Comparison of ENCODE assay signal across 23 cellular contexts in genomic region chr21:32626633-32627196, GRCh38. TPM values are rescaled to one million over a fixed set of nuclear protein-coding genes. Genes with fewer than 3 reads are reported as not detected.
DNase-seq lines count a peak whose midpoint lies in the region; ATAC-seq and TF ChIP-seq lines count a peak whose summit lies in the region.
"Had no signal": no experiment of that assay in that cellular context is flagged by ENCODE, and none has a peak within 500 bp of the region (broad histone marks: within the 10 kb centered on the region; RNA-seq: fewer than 3 reads in every experiment).

No MANE protein-coding gene starts in this region.

- DNase-seq in SK-N-SH (no peak), RPMI7951 (ENCODE audit: low read depth) (peak; percentile 63), fibroblast of gingiva (ENCODE audit: low read depth) (peak; percentile 82), GM13976 (ENCODE audit: low spot score) (no peak), anterior cingulate cortex (lab: John Stamatoyannopoulos, UW) (no peak)
- DNase-seq: activated CD4-positive, alpha-beta T cell treated with anti-CD3 and anti-CD28 coated beads, Interleukin-2, amount 50 U/mL, for 1 hour; activated CD8-positive, alpha-beta memory T cell treated with anti-CD3 and anti-CD28 coated beads, Interleukin-2, amount 50 U/mL, for 48 hours; activated effector memory CD4-positive, alpha-beta T cell treated with anti-CD3 and anti-CD28 coated beads, Interleukin-2, amount 50 U/mL, for 16 hours; cerebellar nuclear complex; effector memory CD8-positive, alpha-beta T cell; hypothalamus; kidney; naive thymus-derived CD8-positive, alpha-beta T cell; NCI-H1092 treated with DMSO at 0.1 percent for 48 hours; NCI-H526; stimulated activated CD4-positive, alpha-beta T cell treated with anti-CD3 and anti-CD28 coated beads, Interleukin-2, amount 100 ng/mL, for 48 hours; stimulated activated naive CD8-positive, alpha-beta T cell treated with anti-CD3 and anti-CD28 coated beads, Interleukin-15, amount 100 ng/mL, for 72 hours had no signal

- no peak overlapping the region for H3K9ac ChIP-seq in SK-N-SH

- no peaks in the 10 kb centered on the region for H3F3A ChIP-seq in SK-N-SH (replicated peaks; ENCODE audit: insufficient read depth)

- H3K36me3 ChIP-seq in SK-N-SH (replicated peaks in 1 of 2; ENCODE audit: control insufficient read depth in 1 of 2, insufficient read depth in 2 of 2, low read length in 1 of 2) = peaks cover 10 to 21% of the 10 kb centered on the region in 2 experiments

- no peak overlapping the region for H3K27ac ChIP-seq in SK-N-SH (ENCODE audit: low read depth in 2 of 2, low read length in 1 of 2)
- H3K27ac ChIP-seq: 22Rv1, foreskin keratinocyte, skin epidermis had no signal

- H2AFZ ChIP-seq in SK-N-SH (ENCODE audit: low read depth) = no peak overlapping the region

- TF ChIP-seq CTCF in SK-N-SH (IDR thresholded peaks at IDR 0.05) = no peak
- TF ChIP-seq CTCF in GM13976 (IDR thresholded peaks at IDR 0.05; ENCODE audit: borderline replicate concordance, control extremely low read depth, extremely low read depth, insufficient read depth, missing control alignments) = no peak

- H3K79me2 ChIP-seq in SK-N-SH (ENCODE audit: insufficient read depth) = no peaks in the 10 kb centered on the region

- no peak for TF ChIP-seq EP300 in SK-N-SH (IDR thresholded peaks at IDR 0.05; ENCODE audit: borderline replicate concordance in 1 of 2, low read depth in 1 of 2, low read length in 1 of 2)

- ATAC-seq in SK-N-SH treated with all-trans-retinoic acid at 6 μM for 48 hours = no peak
- ATAC-seq in HG02870 (IDR thresholded peaks at IDR 0.05; ENCODE audit: unreplicated experiment) = no peak
- ATAC-seq in HG03520 (IDR thresholded peaks at IDR 0.05; ENCODE audit: unreplicated experiment) = no peak
- ATAC-seq: effector memory CD8-positive, alpha-beta T cell; foreskin keratinocyte; naive thymus-derived CD8-positive, alpha-beta T cell; stimulated activated naive CD8-positive, alpha-beta T cell treated with anti-CD3 and anti-CD28 coated beads, Interleukin-15, amount 100 ng/mL, for 72 hours had no signal

- H4K20me1 ChIP-seq in SK-N-SH (ENCODE audit: insufficient read depth) = no peaks in the 10 kb centered on the region

- no peak overlapping the region for H3K4me3 ChIP-seq in SK-N-SH (ENCODE audit: low read depth in 2 of 2, low read length in 1 of 2)
- H3K4me3 ChIP-seq: skin epidermis had no signal

- POLR2A ChIA-PET in SK-N-SH (lab: Yijun Ruan, JAX) = no interaction called here

- CTCF ChIA-PET in SK-N-SH (lab: Yijun Ruan, JAX) = interaction anchor here (1.3 to 2.0 kb wide), 3 partner anchors 16 to 57 kb away, joined by 4 to 7 read pairs (median 6); no protein-coding TSS in a partner anchor

- no peaks in the 10 kb centered on the region for H3K9me2 ChIP-seq in SK-N-SH

- in situ Hi-C loops in GM13976 (cut with MboI; ENCODE audit: low sequenced_read_pairs, unreplicated experiment) = no loop called here

- H3K4me2 ChIP-seq in SK-N-SH = no peak overlapping the region

- 95% methylated on average over 3 of the region's 3 CpGs for WGBS in SK-N-SH (ENCODE audit: low lambda C conversion rate)

- H3K4me1 ChIP-seq in SK-N-SH (ENCODE audit: control insufficient read depth in 1 of 2, insufficient read depth in 2 of 2, low read depth in 1 of 2, low read length in 1 of 2) = no peaks in the 10 kb centered on the region

- no peaks in the 10 kb centered on the region for H3K9me3 ChIP-seq in SK-N-SH

- TF ChIP-seq RAD21 in SK-N-SH (IDR thresholded peaks at IDR 0.05; ENCODE audit: low read length) = no peak

- no peaks in the 10 kb centered on the region for H3K27me3 ChIP-seq in SK-N-SH (ENCODE audit: insufficient read depth)
- H3K27me3 ChIP-seq: foreskin keratinocyte had no signal

TF ChIP-seq in SK-N-SH treated with all-trans-retinoic acid at 6 μM for 48 hours, 23 proteins besides CTCF, POLR2A, EP300 and RAD21:
- TF ChIP-seq ZNF8 (CRISPR knock-in tag; IDR thresholded peaks at IDR 0.05) (peak; percentile 95), TSHZ2 (CRISPR knock-in tag; IDR thresholded peaks at IDR 0.05) (no peak), ZFP30 (CRISPR knock-in tag; IDR thresholded peaks at IDR 0.05) (no peak), PPARA (CRISPR knock-in tag; IDR thresholded peaks at IDR 0.05; ENCODE audit: borderline replicate concordance) (no peak), CSDC2 (CRISPR knock-in tag; IDR thresholded peaks at IDR 0.05) (no peak)
TF ChIP-seq in SK-N-SH treated with all-trans-retinoic acid at 6 μM for 48 hours: peak in this region for 1.

TF ChIP-seq in SK-N-SH, 30 proteins besides CTCF, POLR2A, EP300 and RAD21:
- TF ChIP-seq NRF1 (IDR thresholded peaks at IDR 0.05; ENCODE audit: low read depth, low read length) (no peak), ZBTB33 (IDR thresholded peaks at IDR 0.05; ENCODE audit: borderline replicate concordance, low read depth) (no peak), ELF1 (IDR thresholded peaks at IDR 0.05) (no peak), EZH2phosphoT487 (IDR thresholded peaks at IDR 0.05; ENCODE audit: borderline replicate concordance, low read depth) (no peak), FOXM1 (IDR thresholded peaks at IDR 0.05; ENCODE audit: low read depth) (no peak), TCF12 (IDR thresholded peaks at IDR 0.05) (no peak), FOSL2 (IDR thresholded peaks at IDR 0.05; ENCODE audit: borderline replicate concordance, low read depth) (no peak), IRF3 (IDR thresholded peaks at IDR 0.05; ENCODE audit: low read depth, low read length) (no peak), MXI1 (IDR thresholded peaks at IDR 0.05; ENCODE audit: low read depth, low read length) (no peak), RXRA (IDR thresholded peaks at IDR 0.05; ENCODE audit: borderline replicate concordance, low read depth) (no peak), MEF2A (IDR thresholded peaks at IDR 0.05; ENCODE audit: borderline replicate concordance, low read depth) (no peak), SMC3 (IDR thresholded peaks at IDR 0.05; ENCODE audit: low read depth, low read length) (no peak), PBX3 (IDR thresholded peaks at IDR 0.05) (no peak)

RNA-seq across cellular contexts. Expression of gene CFAP298, which starts 14.5 kb away (rescaled TPM):
- polyA plus RNA-seq in SK-N-SH (2012; rRNA removed) = 57.8 and 59.1 TPM in 2 replicates
- 55.8 and 67.5 TPM in 2 replicates for polyA plus RNA-seq in SK-N-SH (2012; cell fraction: cytosol; rRNA removed)
- 60.0 and 73.2 TPM in 2 replicates for polyA plus RNA-seq in SK-N-SH (2012; cell fraction: nucleus; rRNA removed)
- 47.0 and 49.6 TPM in 2 replicates for total RNA-seq in RPMI7951 (2014; rRNA removed; shearing (Covaris generic))

RNA-seq across cellular contexts. Expression of gene TCP10L, which starts 41.4 kb away (rescaled TPM):
- polyA plus RNA-seq in SK-N-SH (2012; rRNA removed) = 0.08 and 0.33 TPM in 2 replicates
- polyA plus RNA-seq in SK-N-SH (2012; cell fraction: cytosol; rRNA removed) = 0.08 and 0.18 TPM in 2 replicates
- 0.23 and 0.46 TPM in 2 replicates for polyA plus RNA-seq in SK-N-SH (2012; cell fraction: nucleus; rRNA removed)
- 0.96 TPM in 1 of 2 replicates, not detected in the other for total RNA-seq in RPMI7951 (2014; rRNA removed; shearing (Covaris generic))

Comparison
In these comparisons a context has a peak if more than half of its experiments do, and no peak if none do; other contexts are left out.
1. DNase-seq: peak in RPMI7951 (single experiment) and fibroblast of gingiva (single experiment); none in SK-N-SH (single experiment), GM13976 (single experiment) and anterior cingulate cortex (0 of 58).